Comparison of ENCODE assay signal across 1 cellular context in the genomic region with DNA sequence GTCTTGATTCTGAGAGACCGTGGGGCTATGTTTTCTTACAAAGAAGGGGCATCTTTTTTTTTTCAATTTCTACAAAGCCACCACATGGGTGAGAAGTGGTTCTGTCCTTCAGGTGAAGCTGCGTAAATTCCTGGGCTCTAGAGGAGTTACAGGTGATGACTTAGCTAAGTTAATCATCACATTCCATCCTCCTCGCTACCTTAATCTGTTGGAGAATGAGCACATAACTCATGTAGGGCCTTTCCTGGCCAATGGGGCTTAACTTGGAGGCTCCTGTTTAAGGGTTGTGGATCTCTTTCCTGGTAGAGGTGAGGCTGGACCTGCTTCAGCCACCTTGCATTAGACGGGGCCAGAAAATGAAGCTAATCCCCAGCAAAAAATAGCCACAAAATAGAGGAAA.
TF ChIP-seq lines count a peak whose summit lies in the region.

No MANE protein-coding gene starts in this region.

TF ChIP-seq in GM23338, 12 proteins besides CTCF, POLR2A, EP300 and RAD21 (continued from another document):
- TF ChIP-seq ZNF462 (CRISPR knock-in tag; IDR thresholded peaks at IDR 0.05): no peak
TF ChIP-seq in GM23338: peak in this region for 0.
